ENCODE assay signal across 22 cellular contexts in the genomic region with DNA sequence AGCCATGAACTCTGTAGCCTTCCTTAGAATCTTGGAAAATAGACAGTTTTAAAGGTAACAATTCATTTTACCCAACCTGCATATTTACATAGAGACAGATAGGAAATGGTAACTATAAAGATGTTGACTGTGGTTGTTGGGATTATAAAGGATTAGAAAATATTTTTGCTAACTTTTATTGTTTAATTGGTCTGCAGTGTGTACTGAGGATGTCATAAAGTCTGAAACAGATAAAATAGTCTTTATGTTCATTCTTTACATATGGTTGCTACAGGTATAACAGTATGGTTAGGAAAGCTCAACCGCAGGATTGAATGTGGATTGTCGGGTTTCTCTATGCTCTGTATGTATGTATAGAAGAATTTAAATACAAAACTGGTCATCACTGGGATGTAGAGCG. TPM values are rescaled to one million over a fixed set of nuclear protein-coding genes. Genes with fewer than 3 reads are reported as not detected.
DNase-seq lines count a peak whose midpoint lies in the region; ATAC-seq and TF ChIP-seq lines count a peak whose summit lies in the region.
"Had no signal": no experiment of that assay in that cellular context is flagged by ENCODE, and none has a peak within 500 bp of the region (broad histone marks: within the 10 kb centered on the region; RNA-seq: fewer than 3 reads in every experiment).

No MANE protein-coding gene starts in this region.

- peaks cover 27% of the 10 kb centered on the region for H3K4me1 ChIP-seq in psoas muscle
- H3K4me1 ChIP-seq: BE2C had no signal

- DNase-seq in left colon = no peak
- no peak for DNase-seq in psoas muscle
- DNase-seq in NCI-H226 = no peak
- no peak for DNase-seq in islet precursor cell
- DNase-seq: 8988T; ACHN; BE2C; C1 segment of cervical spinal cord; CD4-positive, alpha-beta memory T cell; CD4-positive, CD25-positive, alpha-beta regulatory T cell; CD8-positive, alpha-beta memory T cell; COR-L47; DMS 273 treated with DMSO at 0.1 percent for 48 hours; DMS153; DMS53; DMS79; DND-41; EL; GDM1 had no signal

- H3K27me3 ChIP-seq in psoas muscle (ENCODE audit: insufficient read depth in 3 of 3, low read length in 2 of 3) = no peaks in the 10 kb centered on the region
- H3K27me3 ChIP-seq: BLaER1 had no signal

- ATAC-seq in left colon (peak; percentile 79), psoas muscle (no peak), GM18870 (IDR thresholded peaks at IDR 0.05; ENCODE audit: unreplicated experiment) (no peak)
- ATAC-seq: GM12878 had no signal

- intact Hi-C loops in left colon (cut with DNase I, micrococcal nuclease) (no loop called here), psoas muscle (cut with DNase I) (no loop called here)

- H3K4me3 ChIP-seq in psoas muscle = no peak overlapping the region
- H3K4me3 ChIP-seq: BLaER1, GM12878 had no signal

- H3K27ac ChIP-seq in psoas muscle = peak overlapping the region; percentile 49
- H3K27ac ChIP-seq: BLaER1 had no signal

- no peaks in the 10 kb centered on the region for H3K9me3 ChIP-seq in psoas muscle
- H3K9me3 ChIP-seq: BE2C, BLaER1 had no signal

- TF ChIP-seq CTCF in psoas muscle (IDR thresholded peaks at IDR 0.05) = no peak

- H3K36me3 ChIP-seq in psoas muscle (ENCODE audit: insufficient read depth in 1 of 2, low read depth in 1 of 2) = peaks cover 0 to 1% of the 10 kb centered on the region in 2 donors
- H3K36me3 ChIP-seq: BE2C, BLaER1 had no signal

- WGBS in psoas muscle, 3 donors = 96 to 98% (median 97%) methylated on average over 3 of the region's 3 CpGs

RNA-seq across cellular contexts. Expression of a gene that starts 7.3 kb away (rescaled TPM):
- total RNA-seq in left colon (1 to 10 TPM; 2.7 to 7.0 TPM), psoas muscle (100 to 1,000 TPM in 1 of 4 donors, 10 to 100 TPM in 3; 82.0 to 103 (median 94.2) TPM)
- 10 to 100 TPM; 12.6 to 61.6 (median 36.0) TPM for polyA plus RNA-seq in psoas muscle
- total RNA-seq: CD4-positive, CD25-positive, alpha-beta regulatory T cell; CD8-positive, alpha-beta memory T cell had no signal
- polyA plus RNA-seq: CD4-positive, alpha-beta memory T cell; CD4-positive, CD25-positive, alpha-beta regulatory T cell; CD8-positive, alpha-beta memory T cell had no signal

Comparison
In these comparisons a context has a peak if more than half of its experiments do, and no peak if none do; other contexts are left out.
1. RNA of a gene that starts 7.3 kb away (total RNA-seq): 82.0 to 103 TPM in psoas muscle; 2.7 to 7.0 TPM in left colon; every median in the first group is over 10 times any median in the second.